1 cellular context compared by ENCODE assay signal in genomic region chr17:62573480-62574117, GRCh38.
TF ChIP-seq lines count a peak whose summit lies in the region.

No MANE protein-coding gene starts in this region.

TF ChIP-seq in endothelial cell of umbilical vein, 7 proteins besides CTCF, POLR2A, EP300 and RAD21:
- peak; percentile 31 for TF ChIP-seq GATA2 (IDR thresholded peaks at IDR 0.05; ENCODE audit: insufficient read depth, insufficient read length, low read depth, low read length)
- TF ChIP-seq FOS (IDR thresholded peaks at IDR 0.05; ENCODE audit: borderline replicate concordance, insufficient read depth, low read length): peak; percentile 48
- TF ChIP-seq MYC (IDR thresholded peaks at IDR 0.05; ENCODE audit: low read depth, low read length): no peak
- no peak for TF ChIP-seq POLR2AphosphoS5 (IDR thresholded peaks at IDR 0.05; ENCODE audit: insufficient read depth, low read depth, low read length)
